8 cellular contexts compared by ENCODE assay signal in the genomic region with DNA sequence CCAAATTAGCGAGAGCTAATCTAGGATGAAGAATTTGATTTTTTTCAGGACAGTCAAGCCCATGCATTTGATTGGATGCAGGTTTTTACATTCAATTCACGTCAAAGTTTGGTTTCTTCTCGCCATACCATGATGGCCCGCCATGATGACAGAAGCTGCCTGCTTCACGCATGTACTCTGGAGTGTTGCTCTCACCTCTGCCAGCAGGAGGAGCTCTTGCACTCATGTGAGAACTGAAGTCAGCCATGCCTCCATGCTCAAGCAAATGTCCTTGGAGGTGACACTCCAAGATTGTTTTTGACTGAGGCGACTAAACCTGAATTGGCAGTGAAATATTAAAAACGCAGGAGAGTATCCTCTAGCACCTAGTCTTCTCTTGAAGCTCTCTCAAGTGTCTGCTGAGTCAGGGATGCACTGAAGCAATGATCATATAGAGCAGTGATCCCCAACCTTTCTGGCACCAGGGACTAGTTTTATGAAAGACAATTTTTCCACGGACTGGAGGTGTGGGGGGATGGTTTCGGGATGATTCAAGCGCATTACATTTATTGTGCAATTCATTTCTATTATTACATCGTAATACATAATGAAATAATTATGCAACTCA.
DNase-seq lines count a peak whose midpoint lies in the region; ATAC-seq and TF ChIP-seq lines count a peak whose summit lies in the region.

No MANE protein-coding gene starts in this region.

- H3K36me3 ChIP-seq in uterus: no peaks in the 10 kb centered on the region

- H3K27ac ChIP-seq in uterus: no peak overlapping the region

- no peaks in the 10 kb centered on the region for H3K4me1 ChIP-seq in uterus

- no peak overlapping the region for H3K27ac Mint-ChIP-seq in nephron

- ATAC-seq in GM18498 (IDR thresholded peaks at IDR 0.05; ENCODE audit: unreplicated experiment) (peak; percentile 100), HG02798 (IDR thresholded peaks at IDR 0.05; ENCODE audit: poor library complexity, unreplicated experiment) (peak; percentile 99)

- no peak overlapping the region for H3K4me3 Mint-ChIP-seq in nephron

- H3K4me3 ChIP-seq in epithelial cell of esophagus (ENCODE audit: low read length) (no peak overlapping the region), uterus (no peak overlapping the region)

- H3K36me3 Mint-ChIP-seq in nephron (ENCODE audit: low read depth): no peaks in the 10 kb centered on the region

- H3K27me3 ChIP-seq in uterus: peaks cover 0 to 3% of the 10 kb centered on the region in 2 donors

- peak; percentile 84 for TF ChIP-seq CTCF in epithelial cell of esophagus (IDR thresholded peaks at IDR 0.05; ENCODE audit: insufficient read depth, low read depth, low read length, missing control alignments)
- peak; percentile 10 to 29 (median 22) for TF ChIP-seq CTCF in nephron (IDR thresholded peaks at IDR 0.05; ENCODE audit: unreplicated experiment in 3 of 3)
- TF ChIP-seq CTCF in uterus (IDR thresholded peaks at IDR 0.05): peak in 3 of 4 experiments; percentile 7 to 11 (median 11)

- no peaks in the 10 kb centered on the region for H3K9me3 Mint-ChIP-seq in nephron

- DNase-seq in ACHN: peak; percentile 76
- DNase-seq in NCI-H1092 (lab: John Stamatoyannopoulos, UW): peak; percentile 1
- DNase-seq in activated CD4-positive, alpha-beta T cell treated with anti-CD3 and anti-CD28 coated beads for 4 hours: peak; percentile 16 to 41
- peak; percentile 85 for DNase-seq in epithelial cell of esophagus (ENCODE audit: low read depth)
- DNase-seq in uterus: peak in 1 of 2 donors; percentile 21

- intact Hi-C loops in uterus (cut with DNase I; ENCODE audit: low total_unique reads): no loop called here

- TF ChIP-seq POLR2A in uterus (IDR thresholded peaks at IDR 0.05): no peak

- in situ Hi-C loops in ACHN (cut with HindIII; ENCODE audit: low pct_ligation_motif_present, low pct_unique_long_range_greater_than_20kb, low sequenced_read_pairs): no loop called here

- no peaks in the 10 kb centered on the region for H3K27me3 Mint-ChIP-seq in nephron (ENCODE audit: low read depth)

- no peaks in the 10 kb centered on the region for H3K4me1 Mint-ChIP-seq in nephron

- no peaks in the 10 kb centered on the region for H3K9me3 ChIP-seq in uterus

Comparison
In these comparisons a context has a peak if more than half of its experiments do, and no peak if none do; other contexts are left out.
1. CTCF ChIP-seq: peak in every context shown above with its lines; median percentile 84 in epithelial cell of esophagus; 22 in nephron; 11 in uterus.